1 cellular context compared by ENCODE assay signal in the genomic region with DNA sequence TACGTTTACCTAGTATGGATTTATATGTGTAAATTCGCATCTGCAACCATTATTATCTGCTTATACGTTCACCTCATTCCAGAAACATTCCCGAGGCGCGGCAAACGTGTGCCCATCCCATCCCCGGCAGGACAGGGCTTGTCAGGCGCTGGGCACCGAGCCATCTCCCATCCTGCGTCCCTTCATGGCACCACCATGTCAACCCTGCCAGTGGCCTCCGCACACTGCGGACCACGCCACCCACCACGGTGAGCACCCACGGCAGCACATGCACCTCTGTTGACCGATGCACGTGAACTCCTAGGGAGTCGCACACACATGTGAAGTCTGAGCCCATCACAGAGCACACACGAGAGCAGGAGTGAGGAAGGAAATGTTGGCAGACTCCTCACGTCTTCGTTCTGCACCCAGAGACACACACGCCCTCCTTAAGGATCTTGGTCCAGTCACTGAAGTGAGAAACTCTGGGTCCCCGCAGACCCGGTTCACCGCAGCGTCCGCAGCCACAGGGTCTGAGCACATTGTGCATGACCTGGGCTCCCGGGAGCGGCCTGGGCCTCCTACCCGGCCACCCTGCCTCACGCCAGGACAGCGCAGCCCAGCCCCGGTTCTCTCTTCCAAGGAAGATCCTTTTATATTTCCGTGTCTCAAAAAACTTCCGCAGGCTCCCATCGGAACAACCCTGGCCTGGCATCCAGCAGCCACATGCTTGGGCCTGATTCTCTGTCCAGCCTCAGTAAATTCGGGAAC.
TF ChIP-seq lines count a peak whose summit lies in the region.

No MANE protein-coding gene starts in this region.

TF ChIP-seq in H1, 55 proteins besides CTCF, POLR2A, EP300 and RAD21:
- no peak for TF ChIP-seq GABPA (IDR thresholded peaks at IDR 0.05; ENCODE audit: borderline replicate concordance, insufficient read depth, low read length)
- TF ChIP-seq MAFK (IDR thresholded peaks at IDR 0.05; ENCODE audit: low read depth, low read length), result no peak
- TF ChIP-seq TAF7 (optimal IDR thresholded peaks at IDR 0.05; ENCODE audit: borderline replicate concordance, low read depth, low read length), result no peak
- TF ChIP-seq KDM4A (IDR thresholded peaks at IDR 0.05; ENCODE audit: low read depth, low read length, severe bottlenecking), result no peak
- no peak for TF ChIP-seq TCF12 (IDR thresholded peaks at IDR 0.05; ENCODE audit: low read depth, low read length)
- TF ChIP-seq CHD2 (IDR thresholded peaks at IDR 0.05; ENCODE audit: low read length), result no peak
- no peak for TF ChIP-seq ASH2L (IDR thresholded peaks at IDR 0.05; ENCODE audit: low read length)
- TF ChIP-seq KDM1A (IDR thresholded peaks at IDR 0.05; ENCODE audit: borderline replicate concordance, low read length), result no peak
- no peak for TF ChIP-seq SIRT6 (IDR thresholded peaks at IDR 0.05; ENCODE audit: low read length)
- no peak for TF ChIP-seq NANOG (IDR thresholded peaks at IDR 0.05; ENCODE audit: insufficient read depth, low read depth, low read length, poor library complexity, severe bottlenecking)
- TF ChIP-seq JUND (IDR thresholded peaks at IDR 0.05; ENCODE audit: low read length), result no peak
- TF ChIP-seq POLR2AphosphoS5 (IDR thresholded peaks at IDR 0.05; ENCODE audit: low read depth, low read length), result no peak
- no peak for TF ChIP-seq CBX5 (IDR thresholded peaks at IDR 0.05; ENCODE audit: low read depth, low read length)
